ENCODE assay signal across 1 cellular context in genomic region chr10:22002531-22003110, GRCh38.
TF ChIP-seq lines count a peak whose summit lies in the region.

No MANE protein-coding gene starts in this region.

TF ChIP-seq in GM12878, 131 proteins besides CTCF, POLR2A, EP300 and RAD21 (continued from another document):
- TF ChIP-seq MLLT1 (IDR thresholded peaks at IDR 0.05) (0 out of 2 replicates have a peak, but pooled peaks have one; percentile 22), HDGF (IDR thresholded peaks at IDR 0.05) (0 out of 2 replicates have a peak, but pooled peaks have one; percentile 17), MYC (IDR thresholded peaks at IDR 0.05; ENCODE audit: insufficient read depth, insufficient read length, insufficient replicate concordance, low read length, severe bottlenecking) (no peak), HDAC2 (IDR thresholded peaks at IDR 0.05) (no peak), POU2F2 (IDR thresholded peaks at IDR 0.05; ENCODE audit: borderline replicate concordance, low read depth, low read length) (no peak), IRF3 (IDR thresholded peaks at IDR 0.05) (no peak), RBBP5 (conservative IDR thresholded peaks at IDR 0.05) (no peak), ZSCAN29 (IDR thresholded peaks at IDR 0.05) (no peak), ESRRA (IDR thresholded peaks at IDR 0.05; ENCODE audit: low read length) (no peak), ZNF384 (IDR thresholded peaks at IDR 0.05; ENCODE audit: borderline replicate concordance, low read depth, low read length) (peak; percentile 79), CREB1 (IDR thresholded peaks at IDR 0.05; ENCODE audit: low read depth) (0 out of 2 replicates have a peak, but pooled peaks have one; percentile 32), RAD51 (IDR thresholded peaks at IDR 0.05) (no peak), CHD1 (IDR thresholded peaks at IDR 0.05; ENCODE audit: low read depth, low read length) (no peak), HCFC1 (IDR thresholded peaks at IDR 0.05; ENCODE audit: low read length) (no peak), NKRF (conservative IDR thresholded peaks at IDR 0.05) (no peak), ZNF622 (IDR thresholded peaks at IDR 0.05) (no peak), ZNF24 (IDR thresholded peaks at IDR 0.05) (no peak), ZBTB33 (IDR thresholded peaks at IDR 0.05) (no peak), PAX5 (IDR thresholded peaks at IDR 0.05; ENCODE audit: borderline replicate concordance, low read depth, low read length) (no peak; the same call in 1 of the 2 replicates), SRF (IDR thresholded peaks at IDR 0.05; ENCODE audit: low read depth in 2 of 2, low read length in 2 of 2) (no peak), ATF3 (IDR thresholded peaks at IDR 0.05; ENCODE audit: borderline replicate concordance, extremely low read depth, low read depth, low read length) (no peak), MTA2 (IDR thresholded peaks at IDR 0.05; ENCODE audit: low read depth) (0 out of 2 replicates have a peak, but pooled peaks have one; percentile 27), ATF7 (IDR thresholded peaks at IDR 0.05; ENCODE audit: low read depth) (peak; percentile 72), RELA (IDR thresholded peaks at IDR 0.05; ENCODE audit: borderline replicate concordance, partially characterized antibody) (no peak), BCLAF1 (IDR thresholded peaks at IDR 0.05) (no peak), POLR2AphosphoS5 (IDR thresholded peaks at IDR 0.05; ENCODE audit: low read length) (no peak), RELB (IDR thresholded peaks at IDR 0.05; ENCODE audit: low read depth) (peak; percentile 49; the same call in 1 of the 2 replicates), MYB (IDR thresholded peaks at IDR 0.05; ENCODE audit: borderline replicate concordance, low read depth, low read length) (no peak), CBX3 (IDR thresholded peaks at IDR 0.05; ENCODE audit: borderline replicate concordance, low read depth) (no peak), GATAD2B (conservative IDR thresholded peaks at IDR 0.05; ENCODE audit: low read depth) (no peak), USF2 (IDR thresholded peaks at IDR 0.05; ENCODE audit: borderline replicate concordance, low read depth, low read length) (no peak), RCOR1 (conservative IDR thresholded peaks at IDR 0.05; ENCODE audit: low read depth, low read length) (no peak), NFYA (IDR thresholded peaks at IDR 0.05; ENCODE audit: borderline replicate concordance, low read depth, low read length) (no peak), ZBTB11 (CRISPR knock-in tag; IDR thresholded peaks at IDR 0.05) (no peak), CBFB (IDR thresholded peaks at IDR 0.05; ENCODE audit: low read depth) (no peak), BHLHE40 (IDR thresholded peaks at IDR 0.05; ENCODE audit: borderline replicate concordance in 1 of 2, low read depth in 2 of 2, low read length in 1 of 2) (no peak), ZNF207 (IDR thresholded peaks at IDR 0.05; ENCODE audit: borderline replicate concordance) (no peak), GABPA (IDR thresholded peaks at IDR 0.05; ENCODE audit: low read depth) (no peak), NR2F1 (conservative IDR thresholded peaks at IDR 0.05) (no peak), SMAD5 (IDR thresholded peaks at IDR 0.05; ENCODE audit: low read depth) (no peak), IKZF2 (IDR thresholded peaks at IDR 0.05) (peak in 1 of 2 experiments; percentile 33; a peak in 2 of 4 replicates), BCL11A (IDR thresholded peaks at IDR 0.05; ENCODE audit: low read depth, low read length) (no peak), IKZF1 (conservative IDR thresholded peaks at IDR 0.05) (no peak), PAX8 (IDR thresholded peaks at IDR 0.05) (no peak)
